Comparison of ENCODE assay signal across 8 cellular contexts in genomic region chr6:7086488-7086887, GRCh38. TPM values are rescaled to one million over a fixed set of nuclear protein-coding genes. Genes with fewer than 3 reads are reported as not detected.
A peak's percentile ranks its signal among the peaks of the same experiment; 100 is the strongest.
DNase-seq lines count a peak whose midpoint lies in the region; ATAC-seq and TF ChIP-seq lines count a peak whose summit lies in the region.

No MANE protein-coding gene starts in this region.

- H3K27me3 ChIP-seq in effector memory CD4-positive, alpha-beta T cell (replicated peaks; ENCODE audit: control insufficient read depth, insufficient read depth, low read length, poor library complexity, severe bottlenecking): no peaks in the 10 kb centered on the region
- no peaks in the 10 kb centered on the region for H3K27me3 ChIP-seq in ovary

- TF ChIP-seq EP300 in ovary (IDR thresholded peaks at IDR 0.05): no peak

- H3K4me3 ChIP-seq in effector memory CD4-positive, alpha-beta T cell (ENCODE audit: insufficient read depth, low read depth, low read length, poor library complexity, severe bottlenecking): peak overlapping the region; percentile 41
- peak overlapping the region; percentile 33 for H3K4me3 ChIP-seq in ovary

- intact Hi-C loops in ovary (cut with DNase I) (loop anchor here in 1 of 4 donors (10.0 kb wide), 1 partner anchor 362 kb away; no protein-coding TSS in a partner anchor), posterior cingulate gyrus (cut with DNase I) (no loop called here)

- ATAC-seq in GM18867 (IDR thresholded peaks at IDR 0.05; ENCODE audit: unreplicated experiment) (peak; percentile 52), HG02973 (IDR thresholded peaks at IDR 0.05; ENCODE audit: unreplicated experiment) (peak; percentile 56)

- no peaks in the 10 kb centered on the region for H3K36me3 ChIP-seq in effector memory CD4-positive, alpha-beta T cell (ENCODE audit: control insufficient read depth, insufficient read depth, low read length)
- H3K36me3 ChIP-seq in ovary: no peaks in the 10 kb centered on the region

- no peaks in the 10 kb centered on the region for H3K9me3 ChIP-seq in effector memory CD4-positive, alpha-beta T cell (ENCODE audit: control insufficient read depth, low read length)
- no peaks in the 10 kb centered on the region for H3K9me3 ChIP-seq in ovary

- no peak for TF ChIP-seq POLR2A in ovary (IDR thresholded peaks at IDR 0.05)

- 3 to 8% (median 7%) methylated on average over 9 of the region's 9 CpGs for WGBS in ovary, 3 donors

- DNase-seq in T follicular helper cell (ENCODE audit: low read depth) (peak; percentile 16), ovary (peak; percentile 41 to 64 (median 55)), HuH-7 (ENCODE audit: low spot score) (no peak), posterior cingulate gyrus (no peak)
- peak in 1 of 3 donors; percentile 1 for DNase-seq in effector memory CD4-positive, alpha-beta T cell
- DNase-seq in effector CD4-positive, alpha-beta T cell: no peak

- TF ChIP-seq CTCF in ovary (IDR thresholded peaks at IDR 0.05): no peak

- H3K4me1 ChIP-seq in effector memory CD4-positive, alpha-beta T cell (ENCODE audit: control insufficient read depth, insufficient read depth, low read length, poor library complexity, severe bottlenecking): peaks cover 20% of the 10 kb centered on the region
- H3K4me1 ChIP-seq in ovary (ENCODE audit: insufficient read depth): no peaks in the 10 kb centered on the region

- peak overlapping the region; percentile 24 for H3K27ac ChIP-seq in effector memory CD4-positive, alpha-beta T cell (ENCODE audit: insufficient read depth, low read length, poor library complexity, severe bottlenecking)
- H3K27ac ChIP-seq in ovary: peak overlapping the region in 1 of 2 donors; percentile 68

RNA-seq across cellular contexts. Expression of gene RREB1, which starts 21.3 kb away (rescaled TPM):
- 10 to 100 TPM; 21.1 to 64.4 (median 53.3) TPM for total RNA-seq in ovary
- 10 to 100 TPM in 1 of 2 donors, 1 to 10 TPM in 1; 7.3 to 15.1 TPM for polyA plus RNA-seq in ovary

Comparison
In these comparisons a context has a peak if more than half of its experiments do, and no peak if none do; other contexts are left out.
1. DNase-seq: peak in T follicular helper cell (single experiment) and ovary (5 of 5); none in HuH-7 (single experiment), posterior cingulate gyrus (0 of 10) and effector CD4-positive, alpha-beta T cell (single experiment).